In genomic region chr12:114691196-114691595, GRCh38 we compare ENCODE assay signal across 28 cellular contexts. TPM values are rescaled to one million over a fixed set of nuclear protein-coding genes. Genes with fewer than 3 reads are reported as not detected.
DNase-seq lines count a peak whose midpoint lies in the region; ATAC-seq and TF ChIP-seq lines count a peak whose summit lies in the region.
"Had no signal": no experiment of that assay in that cellular context is flagged by ENCODE, and none has a peak within 500 bp of the region (broad histone marks: within the 10 kb centered on the region; RNA-seq: fewer than 3 reads in every experiment).

No MANE protein-coding gene starts in this region.

- no peaks in the 10 kb centered on the region for H3K9me3 Mint-ChIP-seq in nephron progenitor cell
- H3K9me3 Mint-ChIP-seq in activated CD4-positive, alpha-beta memory T cell treated with anti-CD3 and anti-CD28 coated beads, Interleukin-2, amount 10 ng/mL, durations not matched to agents 7 days and 5 days, result no peaks in the 10 kb centered on the region
- H3K9me3 Mint-ChIP-seq: activated CD8-positive, alpha-beta T cell treated with anti-CD3 and anti-CD28 coated beads for 36 hours; stimulated activated naive CD8-positive, alpha-beta T cell treated with anti-CD3 and anti-CD28 coated beads, Interleukin-15, Interleukin-2, amounts not matched to agents 100 ng/mL and 50 ng/mL, for 24 hours had no signal

- DNase-seq in left ventricle myocardium inferior, result no peak
- DNase-seq in heart right ventricle, result no peak
- DNase-seq in foreskin keratinocyte, result peak in 1 of 2 donors; percentile 39
- no peak for DNase-seq in nephron progenitor cell
- DNase-seq in vagina (ENCODE audit: extremely low spot score in 2 of 2), result no peak
- DNase-seq in NCI-H345 treated with DMSO at 0.1 percent for 48 hours (lab: John Stamatoyannopoulos, UW; ENCODE audit: unreplicated experiment), result no peak
- no peak for DNase-seq in foreskin melanocyte
- DNase-seq in activated CD4-positive, alpha-beta memory T cell treated with anti-CD3 and anti-CD28 coated beads, Interleukin-2, amount 10 ng/mL, durations not matched to agents 7 days and 5 days, result no peak
- DNase-seq: activated CD4-positive, CD25-positive, alpha-beta regulatory T cell; activated CD8-positive, alpha-beta T cell treated with anti-CD3 and anti-CD28 coated beads for 36 hours; activated T-cell treated with anti-CD3 and anti-CD28 coated beads for 4 hours; amygdala; BE2C; DND-41; GOT3; heart left ventricle; MM.1S; NCI-H1436; NCI-H2171 treated with DMSO at 0.1 percent for 48 hours; NCI-H69; nucleus accumbens; spleen; stimulated activated CD4-positive, alpha-beta T cell treated with anti-CD3 and anti-CD28 coated beads, Interleukin-4, amount 100 ng/mL, for 4 hours; T-helper 9 cell had no signal

- no peaks in the 10 kb centered on the region for H3K36me3 Mint-ChIP-seq in nephron progenitor cell (ENCODE audit: low read depth)
- H3K36me3 Mint-ChIP-seq in activated CD4-positive, alpha-beta memory T cell treated with anti-CD3 and anti-CD28 coated beads, Interleukin-2, amount 10 ng/mL, durations not matched to agents 7 days and 5 days (ENCODE audit: low read depth), result peaks cover 5% of the 10 kb centered on the region

- peaks cover 100% of the 10 kb centered on the region for H3K27me3 ChIP-seq in left ventricle myocardium inferior (ENCODE audit: low read depth)
- peaks cover 37 to 100% (median 99%) of the 10 kb centered on the region in 7 donors for H3K27me3 ChIP-seq in heart right ventricle
- no peaks in the 10 kb centered on the region for H3K27me3 ChIP-seq in foreskin keratinocyte
- H3K27me3 ChIP-seq in vagina, result no peaks in the 10 kb centered on the region
- H3K27me3 ChIP-seq: BE2C had no signal

- no peak for ATAC-seq in heart right ventricle
- no peak for ATAC-seq in foreskin keratinocyte
- ATAC-seq: A549; activated CD8-positive, alpha-beta T cell treated with anti-CD3 and anti-CD28 coated beads for 36 hours; heart left ventricle had no signal

- peak overlapping the region; percentile 76 for H3K4me3 Mint-ChIP-seq in nephron progenitor cell
- H3K4me3 Mint-ChIP-seq in activated CD4-positive, alpha-beta memory T cell treated with anti-CD3 and anti-CD28 coated beads, Interleukin-2, amount 10 ng/mL, durations not matched to agents 7 days and 5 days, result no peak overlapping the region
- H3K4me3 Mint-ChIP-seq: activated CD8-positive, alpha-beta T cell treated with anti-CD3 and anti-CD28 coated beads for 36 hours; stimulated activated naive CD8-positive, alpha-beta T cell treated with anti-CD3 and anti-CD28 coated beads, Interleukin-15, Interleukin-2, amounts not matched to agents 100 ng/mL and 50 ng/mL, for 24 hours had no signal

- TF ChIP-seq POLR2A in vagina (IDR thresholded peaks at IDR 0.05), result no peak

- H3K4me1 ChIP-seq in left ventricle myocardium inferior (peaks cover 26% of the 10 kb centered on the region), heart right ventricle (peaks cover 2 to 26% (median 15%) of the 10 kb centered on the region in 9 donors), foreskin keratinocyte (peaks cover 16% of the 10 kb centered on the region), vagina (peaks cover 40% of the 10 kb centered on the region)
- H3K4me1 ChIP-seq: A549 had no signal

- H3K27ac ChIP-seq in left ventricle myocardium inferior (replicated peaks) (peak overlapping the region; percentile 23), heart right ventricle (no peak overlapping the region), foreskin keratinocyte (peak overlapping the region; percentile 80), vagina (peak overlapping the region; percentile 88)
- H3K27ac ChIP-seq: A549, coronary artery, heart left ventricle, spleen had no signal

- peaks cover 98% of the 10 kb centered on the region for H3K27me3 Mint-ChIP-seq in nephron progenitor cell (ENCODE audit: low read depth, poor library complexity)
- H3K27me3 Mint-ChIP-seq in activated CD4-positive, alpha-beta memory T cell treated with anti-CD3 and anti-CD28 coated beads, Interleukin-2, amount 10 ng/mL, durations not matched to agents 7 days and 5 days, result peaks cover 91% of the 10 kb centered on the region

- TF ChIP-seq CTCF in left ventricle myocardium inferior (IDR thresholded peaks at IDR 0.05; ENCODE audit: borderline replicate concordance) (no peak), heart right ventricle (IDR thresholded peaks at IDR 0.05) (no peak), foreskin keratinocyte (conservative IDR thresholded peaks at IDR 0.05) (no peak), nephron progenitor cell (IDR thresholded peaks at IDR 0.05) (no peak), vagina (IDR thresholded peaks at IDR 0.05) (no peak)

- WGBS in heart right ventricle, 2 donors, result 69 to 72% methylated on average over 6 of the region's 6 CpGs

- H3K4me3 ChIP-seq in left ventricle myocardium inferior (no peak overlapping the region), heart right ventricle (no peak overlapping the region), vagina (peak overlapping the region; percentile 58 to 63)
- H3K4me3 ChIP-seq: A549, coronary artery, lung had no signal

- no peak overlapping the region for H3K27ac Mint-ChIP-seq in nephron progenitor cell
- no peak overlapping the region for H3K27ac Mint-ChIP-seq in activated CD4-positive, alpha-beta memory T cell treated with anti-CD3 and anti-CD28 coated beads, Interleukin-2, amount 10 ng/mL, durations not matched to agents 7 days and 5 days
- H3K27ac Mint-ChIP-seq: activated CD8-positive, alpha-beta T cell treated with anti-CD3 and anti-CD28 coated beads for 36 hours; stimulated activated naive CD8-positive, alpha-beta T cell treated with anti-CD3 and anti-CD28 coated beads, Interleukin-15, Interleukin-2, amounts not matched to agents 100 ng/mL and 50 ng/mL, for 24 hours had no signal

- no peaks in the 10 kb centered on the region for H3K36me3 ChIP-seq in left ventricle myocardium inferior
- H3K36me3 ChIP-seq in heart right ventricle, result no peaks in the 10 kb centered on the region
- no peaks in the 10 kb centered on the region for H3K36me3 ChIP-seq in vagina
- H3K36me3 ChIP-seq: BE2C, heart left ventricle, spleen had no signal

- CTCF ChIA-PET in activated CD4-positive, alpha-beta memory T cell treated with anti-CD3 and anti-CD28 coated beads, Interleukin-2, amount 10 ng/mL, durations not matched to agents 7 days and 5 days (lab: Charles Lee), result no interaction called here

- POLR2A ChIA-PET in activated CD4-positive, alpha-beta memory T cell treated with anti-CD3 and anti-CD28 coated beads, Interleukin-2, amount 10 ng/mL, durations not matched to agents 7 days and 5 days (lab: Charles Lee), result no interaction called here

- intact Hi-C loops in left ventricle myocardium inferior (cut with micrococcal nuclease), result no loop called here
- intact Hi-C loops in heart right ventricle (cut with DNase I), result loop anchor here in 1 of 10 donors (10.0 kb wide), 1 partner anchor 324 kb away; no protein-coding TSS in a partner anchor
- intact Hi-C loops in vagina (cut with DNase I), result no loop called here

- peaks cover 88% of the 10 kb centered on the region for H3K4me1 Mint-ChIP-seq in nephron progenitor cell
- H3K4me1 Mint-ChIP-seq in activated CD4-positive, alpha-beta memory T cell treated with anti-CD3 and anti-CD28 coated beads, Interleukin-2, amount 10 ng/mL, durations not matched to agents 7 days and 5 days, result no peaks in the 10 kb centered on the region

- H3K9me3 ChIP-seq in left ventricle myocardium inferior (replicated peaks) (no peaks in the 10 kb centered on the region), heart right ventricle (no peaks in the 10 kb centered on the region), vagina (no peaks in the 10 kb centered on the region)
- H3K9me3 ChIP-seq: A549, BE2C, heart left ventricle, spleen had no signal

RNA-seq across cellular contexts. Expression of gene TBX3, which starts 7.2 kb away (rescaled TPM):
- 27.2 TPM for total RNA-seq in left ventricle myocardium inferior
- 10 to 100 TPM in 6 of 10 donors, 1 to 10 TPM in 4; 4.0 to 32.4 (median 11.4) TPM for total RNA-seq in heart right ventricle
- polyA plus RNA-seq in heart right ventricle, result 10 to 100 TPM in 1 of 2 donors, 1 to 10 TPM in 1; 9.7 to 20.9 TPM
- 25.1 and 33.5 TPM in 2 replicates for total RNA-seq in foreskin keratinocyte
- 10.3 and 11.9 TPM in 2 replicates for polyA plus RNA-seq in foreskin keratinocyte
- 57.0 TPM for total RNA-seq in vagina
- not detected for total RNA-seq in activated CD4-positive, alpha-beta memory T cell treated with anti-CD3 and anti-CD28 coated beads, Interleukin-2, amount 10 ng/mL, durations not matched to agents 7 days and 5 days
- total RNA-seq: activated CD8-positive, alpha-beta T cell treated with anti-CD3 and anti-CD28 coated beads for 36 hours had no signal

Comparison
In these comparisons a context has a peak if more than half of its experiments do, and no peak if none do; other contexts are left out.
1. H3K27ac ChIP-seq: peak in left ventricle myocardium inferior (single experiment), foreskin keratinocyte (single experiment) and vagina (single experiment); none in heart right ventricle (0 of 10).
2. H3K4me3 ChIP-seq: peak in vagina (2 of 2); none in left ventricle myocardium inferior (single experiment) and heart right ventricle (0 of 10).
3. RNA of gene TBX3, which starts 7.2 kb away (total RNA-seq): 57.0 TPM in vagina (single experiment), 27.2 TPM in left ventricle myocardium inferior (single experiment), 25.1 to 33.5 TPM in foreskin keratinocyte and 4.0 to 32.4 TPM in heart right ventricle; not detected in activated CD4-positive, alpha-beta memory T cell treated with anti-CD3 and anti-CD28 coated beads, Interleukin-2, amount 10 ng/mL, durations not matched to agents 7 days and 5 days; every median in the first group is over 4 times any median in the second.